In the genomic region with DNA sequence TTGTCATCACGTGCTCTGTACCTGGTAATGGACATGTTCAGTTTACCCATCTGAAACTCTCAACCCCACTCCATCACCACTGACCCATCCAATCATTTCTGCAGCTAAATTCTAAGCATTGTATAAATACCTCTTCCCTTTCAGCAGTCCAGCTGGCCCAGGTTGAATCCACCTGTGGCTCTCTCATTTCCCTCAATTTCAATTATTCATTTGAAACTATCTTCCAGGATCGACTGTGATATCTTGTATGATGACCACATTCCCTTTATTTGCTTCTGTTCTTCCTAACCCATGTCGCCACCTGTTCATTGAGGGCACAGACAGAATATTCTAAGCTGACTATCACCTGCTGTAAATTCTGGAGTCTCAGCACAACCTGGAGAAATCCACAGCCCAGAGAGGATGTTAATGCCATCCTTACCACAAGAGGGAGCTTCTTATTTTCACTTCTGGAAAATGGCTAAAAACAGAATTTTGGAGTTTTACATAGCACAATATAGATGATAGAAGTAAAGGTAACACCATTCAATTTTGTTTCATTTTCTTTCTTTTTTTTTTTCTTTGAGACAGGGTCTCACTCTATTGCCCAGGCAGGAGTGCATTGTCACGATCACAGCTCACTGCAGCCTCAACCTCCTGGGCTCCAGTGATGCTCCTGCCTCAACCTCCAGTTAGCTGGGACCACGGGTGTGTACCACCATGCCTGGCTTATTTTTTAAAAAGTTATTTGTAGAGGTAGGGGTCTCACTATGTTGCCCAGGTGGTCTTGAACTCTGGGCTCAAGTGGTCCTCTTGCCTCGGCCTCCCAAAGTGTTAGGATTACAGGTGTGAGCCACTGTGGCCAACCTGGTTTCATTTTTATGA, we compare ENCODE assay signal across 8 cellular contexts. TPM values are rescaled to one million over a fixed set of nuclear protein-coding genes. Genes with fewer than 3 reads are reported as not detected.
A peak's percentile ranks its signal among the peaks of the same experiment; 100 is the strongest.
DNase-seq lines count a peak whose midpoint lies in the region; ATAC-seq and TF ChIP-seq lines count a peak whose summit lies in the region.

No MANE protein-coding gene starts in this region.

- 61 to 83% methylated on average over 4 to 5 of the region's 6 CpGs for WGBS in gastroesophageal sphincter (ENCODE audit: low coverage in 1 of 2), 2 donors
- WGBS in testis, 2 donors, result 76 to 80% methylated on average over 6 of the region's 6 CpGs

- no peak overlapping the region for H3K4me3 ChIP-seq in DND-41 (ENCODE audit: low read depth in 1 of 2, low read length in 2 of 2)
- H3K4me3 ChIP-seq in gastroesophageal sphincter, result no peak overlapping the region
- H3K4me3 ChIP-seq in testis, result no peak overlapping the region

- no peaks in the 10 kb centered on the region for H4K20me1 ChIP-seq in DND-41 (ENCODE audit: insufficient read depth, low read length)

- H3K9me3 ChIP-seq in DND-41 (ENCODE audit: insufficient read depth, low read length, severe bottlenecking), result no peaks in the 10 kb centered on the region
- H3K9me3 ChIP-seq in gastroesophageal sphincter, result no peaks in the 10 kb centered on the region
- no peaks in the 10 kb centered on the region for H3K9me3 ChIP-seq in testis

- peak; percentile 87 for TF ChIP-seq CTCF in DND-41 (IDR thresholded peaks at IDR 0.05; ENCODE audit: borderline replicate concordance, extremely low read depth, low read length, poor library complexity, severe bottlenecking)
- peak; percentile 54 to 72 (median 68) for TF ChIP-seq CTCF in gastroesophageal sphincter (IDR thresholded peaks at IDR 0.05)
- TF ChIP-seq CTCF in testis (IDR thresholded peaks at IDR 0.05), result peak; percentile 16 to 63 (median 60)

- no peak for TF ChIP-seq EP300 in gastroesophageal sphincter (IDR thresholded peaks at IDR 0.05)

- H3K4me2 ChIP-seq in DND-41 (ENCODE audit: insufficient read depth, low read length), result no peak overlapping the region

- H3K79me2 ChIP-seq in DND-41 (ENCODE audit: insufficient read depth, low read length), result no peaks in the 10 kb centered on the region

- DNase-seq in DND-41, result peak; percentile 36
- DNase-seq in HuH-7.5 (ENCODE audit: low spot score), result peak; percentile 19
- peak; percentile 39 for DNase-seq in SW480 (ENCODE audit: low spot score)
- DNase-seq in testis, result no peak

- peak; percentile 56; the same call in 2 of the 3 replicates for ATAC-seq in DND-41 (ENCODE audit: insufficient read depth, low read depth)
- no peak for ATAC-seq in gastroesophageal sphincter
- ATAC-seq in GM19397 (IDR thresholded peaks at IDR 0.05; ENCODE audit: unreplicated experiment), result no peak
- ATAC-seq in HG02970 (IDR thresholded peaks at IDR 0.05; ENCODE audit: low FRiP score, unreplicated experiment), result no peak
- ATAC-seq in HG02678 (IDR thresholded peaks at IDR 0.05; ENCODE audit: unreplicated experiment), result no peak

- peaks cover 19% of the 10 kb centered on the region for H3K4me1 ChIP-seq in DND-41 (ENCODE audit: insufficient read depth, low read length)
- peaks cover 0 to 3% (median 0%) of the 10 kb centered on the region in 3 donors for H3K4me1 ChIP-seq in gastroesophageal sphincter
- H3K4me1 ChIP-seq in testis, result no peaks in the 10 kb centered on the region

- H3K27ac ChIP-seq in DND-41 (ENCODE audit: low read length), result no peak overlapping the region
- no peak overlapping the region for H3K27ac ChIP-seq in gastroesophageal sphincter
- H3K27ac ChIP-seq in testis, result no peak overlapping the region

- no peak overlapping the region for H2AFZ ChIP-seq in DND-41 (ENCODE audit: low read depth, low read length)

- no peaks in the 10 kb centered on the region for H3K27me3 ChIP-seq in DND-41 (ENCODE audit: insufficient read depth, low read length, poor library complexity)
- no peaks in the 10 kb centered on the region for H3K27me3 ChIP-seq in gastroesophageal sphincter
- no peaks in the 10 kb centered on the region for H3K27me3 ChIP-seq in testis

- no peaks in the 10 kb centered on the region for H3K36me3 ChIP-seq in DND-41 (ENCODE audit: insufficient read depth, low read length)
- no peaks in the 10 kb centered on the region for H3K36me3 ChIP-seq in gastroesophageal sphincter
- no peaks in the 10 kb centered on the region for H3K36me3 ChIP-seq in testis (ENCODE audit: low read depth, missing control alignments)

- intact Hi-C loops in testis (cut with DNase I; ENCODE audit: low total_unique reads), result no loop called here

- TF ChIP-seq POLR2A in gastroesophageal sphincter (IDR thresholded peaks at IDR 0.05) (no peak), testis (IDR thresholded peaks at IDR 0.05) (no peak)

- no peak overlapping the region for H3K9ac ChIP-seq in DND-41 (ENCODE audit: low read depth, low read length)

RNA-seq across cellular contexts. Expression of gene ZNF823, which starts 38.6 kb away (rescaled TPM):
- total RNA-seq in gastroesophageal sphincter (10 to 100 TPM in 1 of 4 donors, 1 to 10 TPM in 3; 6.7 to 11.4 (median 8.7) TPM), testis (1 to 10 TPM; 2.1 to 5.2 TPM)
- 1.6 TPM for polyA plus RNA-seq in testis (ENCODE audit: insufficient read depth, low read depth, low replicate concordance)
